Comparison of ENCODE assay signal across 21 cellular contexts in the genomic region with DNA sequence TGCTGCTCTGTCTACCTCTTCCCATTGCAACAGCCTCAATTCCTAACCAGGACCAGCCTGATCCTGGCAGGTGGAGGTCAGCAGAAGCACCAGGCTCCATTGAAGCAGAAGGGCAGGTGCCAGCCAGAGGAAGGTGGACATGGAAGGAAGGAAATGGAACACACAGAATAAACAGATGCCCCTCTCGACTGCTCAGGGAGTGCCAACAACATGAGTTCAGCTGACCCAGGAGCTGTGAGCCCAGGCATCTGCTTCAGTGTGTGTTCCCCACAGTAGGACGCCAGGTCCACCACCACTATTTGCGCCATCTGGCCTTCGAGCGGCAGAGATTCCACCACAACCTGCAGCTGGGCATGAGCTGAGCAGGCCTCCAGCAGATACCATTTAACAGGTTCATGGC. TPM values are rescaled to one million over a fixed set of nuclear protein-coding genes. Genes with fewer than 3 reads are reported as not detected.
DNase-seq lines count a peak whose midpoint lies in the region; FAIRE-seq lines count a peak whose summit lies in the region.
"Had no signal": no experiment of that assay in that cellular context is flagged by ENCODE, and none has a peak within 500 bp of the region (broad histone marks: within the 10 kb centered on the region; RNA-seq: fewer than 3 reads in every experiment).

No MANE protein-coding gene starts in this region.

- H3K9me3 ChIP-seq in small intestine (ENCODE audit: control insufficient read depth, low read depth), result no peaks in the 10 kb centered on the region
- H3K9me3 ChIP-seq: A549 had no signal

- no peak overlapping the region for H3K27ac ChIP-seq in small intestine (ENCODE audit: low read depth in 1 of 2, low read length in 1 of 2)
- H3K27ac ChIP-seq: A549 had no signal

- WGBS in small intestine, 3 donors, result 89 to 93% (median 92%) methylated on average over 5 of the region's 5 CpGs

- in situ Hi-C loops in G401 (cut with HindIII; ENCODE audit: low sequenced_read_pairs), result no loop called here

- DNase-seq in SHP77 (lab: John Stamatoyannopoulos, UW) (peak; percentile 37 to 59), SHP77 treated with DMSO at 0.1 percent for 48 hours (lab: John Stamatoyannopoulos, UW) (no peak), G401 (ENCODE audit: low spot score) (peak; percentile 93), cerebellar cortex (ENCODE audit: low spot score) (peak; percentile 91), small intestine (no peak)
- DNase-seq in stimulated activated CD4-positive, alpha-beta T cell treated with anti-CD3 and anti-CD28 coated beads, Interleukin-1b, Interleukin-23, amount 100 ng/mL, for 48 hours, result no peak
- DNase-seq in activated CD4-positive, alpha-beta T cell treated with anti-CD3 and anti-CD28 coated beads, Interleukin-2, amount 50 U/mL, for 4 hours, result no peak
- DNase-seq: 8988T; ACHN; AML-193; Calu3; CD4-positive, alpha-beta memory T cell; COR-L47; DMS79; EL; GF-D8; H9 had no signal

- FAIRE-seq in small intestine (lab: Jason Lieb, UNC), result no peak
- FAIRE-seq: A549, GM12891, GM18507 had no signal

- no peaks in the 10 kb centered on the region for H3K4me1 ChIP-seq in small intestine (ENCODE audit: control insufficient read depth in 2 of 2, insufficient read depth in 1 of 2, low read depth in 1 of 2, low read length in 1 of 2)
- H3K4me1 ChIP-seq: A549 had no signal

- H3K4me3 ChIP-seq in small intestine (ENCODE audit: low read depth in 1 of 2, low read length in 2 of 2), result no peak overlapping the region
- H3K4me3 ChIP-seq: A549, GM23338 had no signal

- H3K27me3 ChIP-seq in small intestine (ENCODE audit: control insufficient read depth in 2 of 2, insufficient read depth in 2 of 2, low read length in 2 of 2), result no peaks in the 10 kb centered on the region

- H3K36me3 ChIP-seq in small intestine (ENCODE audit: control insufficient read depth in 2 of 2, insufficient read depth in 2 of 2, low read length in 2 of 2), result no peaks in the 10 kb centered on the region

RNA-seq across cellular contexts. Expression of a gene that starts 56.7 kb away (rescaled TPM):
- 11.1 and 18.1 TPM in 2 replicates for total RNA-seq in G401 (2014; rRNA removed; shearing (Covaris generic))
- 10 to 100 TPM in 1 of 3 donors, 1 to 10 TPM in 2; 1.1 to 24.6 (median 3.1) TPM for polyA plus RNA-seq in small intestine

Comparison
In these comparisons a context has a peak if more than half of its experiments do, and no peak if none do; other contexts are left out.
1. DNase-seq: peak in SHP77 (2 of 2), G401 (single experiment) and cerebellar cortex (single experiment); none in SHP77 treated with DMSO at 0.1 percent for 48 hours (single experiment), small intestine (single experiment), stimulated activated CD4-positive, alpha-beta T cell treated with anti-CD3 and anti-CD28 coated beads, Interleukin-1b, Interleukin-23, amount 100 ng/mL, for 48 hours (single experiment) and activated CD4-positive, alpha-beta T cell treated with anti-CD3 and anti-CD28 coated beads, Interleukin-2, amount 50 U/mL, for 4 hours (0 of 2).